In the genomic region with DNA sequence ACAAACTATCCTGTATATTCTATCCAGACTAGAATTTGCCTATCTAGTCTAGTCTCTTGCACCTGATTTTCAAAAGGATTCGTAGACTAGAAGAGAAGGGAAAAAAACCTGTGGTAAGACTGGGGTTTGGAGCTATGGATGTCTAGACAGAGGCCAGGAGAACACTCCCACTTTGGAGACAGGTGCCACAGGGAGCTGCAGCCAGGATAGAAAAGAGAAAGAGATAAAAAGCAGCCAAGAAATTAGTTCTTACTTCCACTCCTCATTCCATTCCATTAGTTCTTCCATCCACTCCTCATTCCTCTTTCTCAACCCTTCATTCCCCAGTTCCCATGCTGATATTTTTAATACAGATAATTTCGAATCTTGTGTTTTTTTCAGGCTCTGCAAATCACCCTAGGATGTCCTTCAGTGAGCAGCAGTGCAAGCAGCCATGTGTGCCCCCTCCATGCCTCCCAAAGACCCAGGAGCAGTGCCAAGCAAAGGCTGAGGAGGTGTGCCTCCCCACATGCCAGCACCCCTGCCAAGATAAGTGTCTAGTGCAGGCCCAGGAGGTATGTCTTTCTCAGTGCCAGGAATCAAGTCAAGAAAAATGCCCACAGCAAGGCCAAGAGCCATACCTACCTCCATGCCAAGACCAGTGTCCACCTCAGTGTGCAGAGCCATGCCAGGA, we compare ENCODE assay signal across 23 cellular contexts. TPM values are rescaled to one million over a fixed set of nuclear protein-coding genes. Genes with fewer than 3 reads are reported as not detected.
DNase-seq lines count a peak whose midpoint lies in the region; FAIRE-seq and TF ChIP-seq lines count a peak whose summit lies in the region.
"Had no signal": no experiment of that assay in that cellular context is flagged by ENCODE, and none has a peak within 500 bp of the region (broad histone marks: within the 10 kb centered on the region; RNA-seq: fewer than 3 reads in every experiment).

No MANE protein-coding gene starts in this region.

- no peaks in the 10 kb centered on the region for H3K36me3 Mint-ChIP-seq in activated naive CD4-positive, alpha-beta T cell treated with anti-CD3 and anti-CD28 coated beads, Interleukin-2, amount 50 U/mL, for 24 hours
- H3K36me3 Mint-ChIP-seq in activated naive CD4-positive, alpha-beta T cell treated with anti-CD3 and anti-CD28 coated beads, Interleukin-2, amount 10 ng/mL, durations not matched to agents 7 days and 5 days, result no peaks in the 10 kb centered on the region
- H3K36me3 Mint-ChIP-seq: CD8-positive, alpha-beta T cell had no signal

- H3K4me3 ChIP-seq in thyroid gland (replicated peaks in 1 of 3), result no peak overlapping the region
- no peak overlapping the region for H3K4me3 ChIP-seq in Peyer's patch
- H3K4me3 ChIP-seq: A549; BLaER1 treated with 17β-estradiol and CSF1 and Interleukin-3, amounts not matched to agents 10 nM and 100 nM had no signal

- CTCF ChIA-PET in activated naive CD4-positive, alpha-beta T cell treated with anti-CD3 and anti-CD28 coated beads, Interleukin-2, amount 10 ng/mL, durations not matched to agents 7 days and 5 days (lab: Charles Lee), result interaction anchor here (4.5 kb wide), 1 partner anchor 11 kb away, joined by 16 read pairs; no protein-coding TSS in a partner anchor

- H3K27ac ChIP-seq in thyroid gland (peak overlapping the region in 2 of 3 donors; percentile 2 to 25), Peyer's patch (no peak overlapping the region)
- H3K27ac ChIP-seq: 22Rv1; A549; BLaER1 treated with 17β-estradiol and CSF1 and Interleukin-3, amounts not matched to agents 10 nM and 100 nM; C4-2B had no signal

- peak overlapping the region; percentile 47 for H3K27ac Mint-ChIP-seq in activated naive CD4-positive, alpha-beta T cell treated with anti-CD3 and anti-CD28 coated beads, Interleukin-2, amount 50 U/mL, for 24 hours
- no peak overlapping the region for H3K27ac Mint-ChIP-seq in activated naive CD4-positive, alpha-beta T cell treated with anti-CD3 and anti-CD28 coated beads, Interleukin-2, amount 10 ng/mL, durations not matched to agents 7 days and 5 days
- H3K27ac Mint-ChIP-seq: B cell; CD4-positive, alpha-beta T cell; CD8-positive, alpha-beta T cell had no signal

- H3K4me1 ChIP-seq in thyroid gland, result peaks cover 17 to 19% of the 10 kb centered on the region in 2 donors
- H3K4me1 ChIP-seq in Peyer's patch, result no peaks in the 10 kb centered on the region
- H3K4me1 ChIP-seq: A549, Caco-2 had no signal

- H3K4me1 Mint-ChIP-seq in activated naive CD4-positive, alpha-beta T cell treated with anti-CD3 and anti-CD28 coated beads, Interleukin-2, amount 50 U/mL, for 24 hours, result no peaks in the 10 kb centered on the region
- H3K4me1 Mint-ChIP-seq in activated naive CD4-positive, alpha-beta T cell treated with anti-CD3 and anti-CD28 coated beads, Interleukin-2, amount 10 ng/mL, durations not matched to agents 7 days and 5 days, result peaks cover 2% of the 10 kb centered on the region
- H3K4me1 Mint-ChIP-seq: B cell had no signal

- FAIRE-seq in urothelium cell line (lab: Jason Lieb, UNC), result no peak
- FAIRE-seq: A549, D721Med, G401.6, GM12891, GM19239 had no signal

- WGBS in thyroid gland, 2 donors, result 18 to 20% methylated on average over 2 of the region's 2 CpGs

- peaks cover 7% of the 10 kb centered on the region for H3K27me3 Mint-ChIP-seq in activated naive CD4-positive, alpha-beta T cell treated with anti-CD3 and anti-CD28 coated beads, Interleukin-2, amount 50 U/mL, for 24 hours
- peaks cover 24% of the 10 kb centered on the region for H3K27me3 Mint-ChIP-seq in activated naive CD4-positive, alpha-beta T cell treated with anti-CD3 and anti-CD28 coated beads, Interleukin-2, amount 10 ng/mL, durations not matched to agents 7 days and 5 days

- H3K36me3 ChIP-seq in thyroid gland, result no peaks in the 10 kb centered on the region
- H3K36me3 ChIP-seq in Peyer's patch, result no peaks in the 10 kb centered on the region
- H3K36me3 ChIP-seq: BLaER1 treated with 17β-estradiol and CSF1 and Interleukin-3, amounts not matched to agents 10 nM and 100 nM had no signal

- TF ChIP-seq CTCF in thyroid gland (IDR thresholded peaks at IDR 0.05) (no peak), Peyer's patch (IDR thresholded peaks at IDR 0.05) (no peak)

- H3K9me3 Mint-ChIP-seq in activated naive CD4-positive, alpha-beta T cell treated with anti-CD3 and anti-CD28 coated beads, Interleukin-2, amount 50 U/mL, for 24 hours, result no peaks in the 10 kb centered on the region
- no peaks in the 10 kb centered on the region for H3K9me3 Mint-ChIP-seq in activated naive CD4-positive, alpha-beta T cell treated with anti-CD3 and anti-CD28 coated beads, Interleukin-2, amount 10 ng/mL, durations not matched to agents 7 days and 5 days
- H3K9me3 Mint-ChIP-seq: CD4-positive, alpha-beta T cell; CD8-positive, alpha-beta T cell had no signal

- no peak for DNase-seq in activated naive CD4-positive, alpha-beta T cell treated with anti-CD3 and anti-CD28 coated beads, Interleukin-2, amount 10 ng/mL, durations not matched to agents 7 days and 5 days
- DNase-seq in NCI-H226 (peak; percentile 55), thyroid gland (peak; percentile 87 to 90), Peyer's patch (no peak), urothelium cell line (ENCODE audit: low spot score) (no peak)
- DNase-seq: AML-193; Caco-2; Calu3; CD4-positive, alpha-beta T cell; CD8-positive, alpha-beta T cell; DMS79 treated with DMSO at 0.1 percent for 48 hours; GF-D8 had no signal

- TF ChIP-seq POLR2A in thyroid gland (IDR thresholded peaks at IDR 0.05) (no peak), Peyer's patch (IDR thresholded peaks at IDR 0.05) (no peak)

- no peaks in the 10 kb centered on the region for H3K9me3 ChIP-seq in thyroid gland
- H3K9me3 ChIP-seq in Peyer's patch, result no peaks in the 10 kb centered on the region
- H3K9me3 ChIP-seq: A549; BLaER1 treated with 17β-estradiol and CSF1 and Interleukin-3, amounts not matched to agents 10 nM and 100 nM; Caco-2 had no signal

- intact Hi-C loops in thyroid gland (cut with DNase I), result no loop called here

- no peak overlapping the region for H3K4me3 Mint-ChIP-seq in activated naive CD4-positive, alpha-beta T cell treated with anti-CD3 and anti-CD28 coated beads, Interleukin-2, amount 50 U/mL, for 24 hours
- no peak overlapping the region for H3K4me3 Mint-ChIP-seq in activated naive CD4-positive, alpha-beta T cell treated with anti-CD3 and anti-CD28 coated beads, Interleukin-2, amount 10 ng/mL, durations not matched to agents 7 days and 5 days
- H3K4me3 Mint-ChIP-seq: B cell; CD4-positive, alpha-beta T cell; CD8-positive, alpha-beta T cell had no signal

- no peaks in the 10 kb centered on the region for H3K27me3 ChIP-seq in thyroid gland
- H3K27me3 ChIP-seq in Peyer's patch, result no peaks in the 10 kb centered on the region
- H3K27me3 ChIP-seq: BLaER1 treated with 17β-estradiol and CSF1 and Interleukin-3, amounts not matched to agents 10 nM and 100 nM had no signal

RNA-seq across cellular contexts. Expression of gene PRR9, which starts 0.5 kb away (rescaled TPM):
- total RNA-seq in thyroid gland (not detected), Peyer's patch (not detected)
- total RNA-seq: A172; B cell; Caco-2; Calu3; CD4-positive, alpha-beta T cell; CD8-positive, alpha-beta T cell had no signal

RNA-seq across cellular contexts. Expression of gene LELP1, which starts 14.7 kb away (rescaled TPM):
- total RNA-seq in thyroid gland, result 1 to 10 TPM in 1 of 4 donors, not detected in 3; 3.6 TPM
- not detected for total RNA-seq in Peyer's patch
- total RNA-seq: A172; B cell; Caco-2; Calu3; CD4-positive, alpha-beta T cell; CD8-positive, alpha-beta T cell had no signal

RNA-seq across cellular contexts. Expression of gene LORICRIN, which starts 41.6 kb away (rescaled TPM):
- total RNA-seq in thyroid gland, result not detected
- not detected for total RNA-seq in Peyer's patch
- total RNA-seq: A172; Caco-2; Calu3; CD4-positive, alpha-beta T cell; CD8-positive, alpha-beta T cell had no signal

Comparison
In these comparisons a context has a peak if more than half of its experiments do, and no peak if none do; other contexts are left out.
1. DNase-seq: peak in NCI-H226 (single experiment) and thyroid gland (2 of 2); none in activated naive CD4-positive, alpha-beta T cell treated with anti-CD3 and anti-CD28 coated beads, Interleukin-2, amount 10 ng/mL, durations not matched to agents 7 days and 5 days (single experiment), Peyer's patch (0 of 3) and urothelium cell line (single experiment).
2. H3K27ac ChIP-seq: peak in thyroid gland (2 of 3); none in Peyer's patch (0 of 4).